26 cellular contexts compared by ENCODE assay signal in genomic region chr11:125335101-125335500, GRCh38.
"Had no signal": no experiment of that assay in that cellular context is flagged by ENCODE, and none has a peak within 500 bp of the region (broad histone marks: within the 10 kb centered on the region; RNA-seq: fewer than 3 reads in every experiment).

No MANE protein-coding gene starts in this region.

- ATAC-seq: activated CD4-positive, CD25-positive, alpha-beta regulatory T cell treated with anti-CD3 and anti-CD28 coated beads, Interleukin-2, amount 50 U/mL, for 24 hours; activated CD8-positive, alpha-beta memory T cell treated with anti-CD3 and anti-CD28 coated beads, Interleukin-2, amount 10 ng/mL, durations not matched to agents 7 days and 5 days; activated CD8-positive, alpha-beta T cell treated with anti-CD3 and anti-CD28 coated beads for 36 hours; gastroesophageal sphincter; heart left ventricle; left colon; lower lobe of right lung; naive thymus-derived CD4-positive, alpha-beta T cell; psoas muscle; SK-N-SH treated with all-trans-retinoic acid at 6 μM for 48 hours; stimulated activated memory B cell treated with anti-CD40 and anti-IgM and Interleukin-4, amounts not matched to agents 10 μg/mL and 1 μg/mL and 100 μg/mL, for 72 hours had no signal

- DNase-seq: activated CD4-positive, alpha-beta T cell treated with anti-CD3 and anti-CD28 coated beads, Interleukin-2, amount 10 ng/mL, durations not matched to agents 7 days and 5 days; activated CD8-positive, alpha-beta memory T cell treated with anti-CD3 and anti-CD28 coated beads, Interleukin-2, amount 10 ng/mL, durations not matched to agents 7 days and 5 days; activated CD8-positive, alpha-beta T cell treated with anti-CD3 and anti-CD28 coated beads for 36 hours; activated naive CD4-positive, alpha-beta T cell treated with Interleukin-2 at 50 U/mL for 16 hours; activated naive CD8-positive, alpha-beta T cell treated with anti-CD3 and anti-CD28 coated beads for 36 hours; activated T-cell treated with anti-CD3 and anti-CD28 coated beads for 4 hours; dermis blood vessel endothelial cell; effector memory CD4-positive, alpha-beta T cell; heart left ventricle; left colon; lower lobe of right lung; mesendoderm; naive thymus-derived CD4-positive, alpha-beta T cell; ovary; psoas muscle; stimulated activated CD4-positive, alpha-beta T cell treated with anti-CD3 and anti-CD28 coated beads, Interleukin-2, amount 100 ng/mL, for 24 hours; testis; trophoblast cell had no signal

- H3K27ac ChIP-seq: esophagus muscularis mucosa, gastroesophageal sphincter, heart left ventricle, lower lobe of right lung, ovary, psoas muscle, right atrium auricular region, testis, vagina, VCaP had no signal

- H3K36me3 Mint-ChIP-seq: activated CD8-positive, alpha-beta memory T cell treated with anti-CD3 and anti-CD28 coated beads, Interleukin-2, amount 10 ng/mL, durations not matched to agents 7 days and 5 days; activated naive CD8-positive, alpha-beta T cell treated with anti-CD3 and anti-CD28 coated beads for 36 hours; naive thymus-derived CD4-positive, alpha-beta T cell; stimulated activated memory B cell treated with anti-CD40 and anti-IgM and Interleukin-4, amounts not matched to agents 10 μg/mL and 1 μg/mL and 100 μg/mL, for 72 hours had no signal

- H3K4me1 ChIP-seq: lower lobe of right lung, psoas muscle had no signal

- H3K36me3 ChIP-seq: heart left ventricle, lower lobe of right lung, ovary, right atrium auricular region, vagina had no signal

- H3K4me1 Mint-ChIP-seq: activated CD4-positive, alpha-beta T cell treated with anti-CD3 and anti-CD28 coated beads, Interleukin-2, amount 10 ng/mL, durations not matched to agents 7 days and 5 days; activated CD8-positive, alpha-beta memory T cell treated with anti-CD3 and anti-CD28 coated beads, Interleukin-2, amount 10 ng/mL, durations not matched to agents 7 days and 5 days; activated naive CD8-positive, alpha-beta T cell treated with anti-CD3 and anti-CD28 coated beads for 36 hours; naive thymus-derived CD4-positive, alpha-beta T cell; stimulated activated memory B cell treated with anti-CD40 and anti-IgM and Interleukin-4, amounts not matched to agents 10 μg/mL and 1 μg/mL and 100 μg/mL, for 72 hours had no signal

- H3K9me3 Mint-ChIP-seq: activated CD4-positive, alpha-beta T cell treated with anti-CD3 and anti-CD28 coated beads, Interleukin-2, amount 10 ng/mL, durations not matched to agents 7 days and 5 days; activated CD8-positive, alpha-beta T cell treated with anti-CD3 and anti-CD28 coated beads for 36 hours; activated naive CD8-positive, alpha-beta T cell treated with anti-CD3 and anti-CD28 coated beads for 36 hours; naive thymus-derived CD4-positive, alpha-beta T cell; stimulated activated memory B cell treated with anti-CD40 and anti-IgM and Interleukin-4, amounts not matched to agents 10 μg/mL and 1 μg/mL and 100 μg/mL, for 72 hours had no signal

- H3K27ac Mint-ChIP-seq: activated CD4-positive, alpha-beta T cell treated with anti-CD3 and anti-CD28 coated beads, Interleukin-2, amount 10 ng/mL, durations not matched to agents 7 days and 5 days; activated CD8-positive, alpha-beta memory T cell treated with anti-CD3 and anti-CD28 coated beads, Interleukin-2, amount 10 ng/mL, durations not matched to agents 7 days and 5 days; activated CD8-positive, alpha-beta T cell treated with anti-CD3 and anti-CD28 coated beads for 36 hours; activated naive CD8-positive, alpha-beta T cell treated with anti-CD3 and anti-CD28 coated beads for 36 hours; stimulated activated memory B cell treated with anti-CD40 and anti-IgM and Interleukin-4, amounts not matched to agents 10 μg/mL and 1 μg/mL and 100 μg/mL, for 72 hours had no signal

- H3K9me3 ChIP-seq: esophagus muscularis mucosa, gastroesophageal sphincter, heart left ventricle, lower lobe of right lung, ovary, psoas muscle, right atrium auricular region, testis, vagina had no signal

- H3K4me3 Mint-ChIP-seq: activated CD4-positive, alpha-beta T cell treated with anti-CD3 and anti-CD28 coated beads, Interleukin-2, amount 10 ng/mL, durations not matched to agents 7 days and 5 days; activated CD8-positive, alpha-beta memory T cell treated with anti-CD3 and anti-CD28 coated beads, Interleukin-2, amount 10 ng/mL, durations not matched to agents 7 days and 5 days; activated CD8-positive, alpha-beta T cell treated with anti-CD3 and anti-CD28 coated beads for 36 hours; activated naive CD8-positive, alpha-beta T cell treated with anti-CD3 and anti-CD28 coated beads for 36 hours; naive thymus-derived CD4-positive, alpha-beta T cell; stimulated activated memory B cell treated with anti-CD40 and anti-IgM and Interleukin-4, amounts not matched to agents 10 μg/mL and 1 μg/mL and 100 μg/mL, for 72 hours had no signal

- H3K4me3 ChIP-seq: esophagus muscularis mucosa, gastroesophageal sphincter, heart left ventricle, lower lobe of right lung, ovary, psoas muscle, right atrium auricular region, testis, vagina had no signal

- H3K27me3 ChIP-seq: esophagus muscularis mucosa, gastroesophageal sphincter, heart left ventricle, ovary, right atrium auricular region, testis, vagina had no signal
